27 cellular contexts compared by ENCODE assay signal in the genomic region with DNA sequence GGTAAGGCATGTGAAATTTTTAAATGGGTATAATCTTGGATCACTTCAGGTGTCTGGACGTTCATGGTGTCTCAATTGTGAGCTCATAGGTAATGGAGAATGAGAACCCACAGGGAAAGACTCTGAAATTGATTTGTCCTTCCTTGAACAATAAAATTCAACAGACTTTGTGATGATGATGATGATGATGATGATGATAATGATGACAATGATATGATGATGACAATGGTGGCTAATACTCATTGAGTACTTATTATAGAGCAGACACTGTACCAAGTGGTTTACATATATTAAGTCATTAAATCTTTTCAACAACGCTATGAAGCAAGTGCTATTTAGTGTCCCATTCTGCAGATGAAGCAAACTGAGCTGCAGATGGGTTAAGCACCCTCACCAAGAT.
"Had no signal": no experiment of that assay in that cellular context is flagged by ENCODE, and none has a peak within 500 bp of the region (broad histone marks: within the 10 kb centered on the region; RNA-seq: fewer than 3 reads in every experiment).

No MANE protein-coding gene starts in this region.

- H3K9me3 ChIP-seq: stomach, suprapubic skin, testis, thoracic aorta, thyroid gland, tibial artery, transverse colon, upper lobe of left lung, upper lobe of right lung, uterus, vagina had no signal

- FAIRE-seq: urothelium cell line had no signal

- H3K27ac ChIP-seq: stomach, suprapubic skin, testis, thoracic aorta, thyroid gland, tibial artery, tibial nerve, transverse colon, upper lobe of left lung, upper lobe of right lung, uterus, vagina had no signal

- H3K27me3 ChIP-seq: stomach, suprapubic skin, testis, thyroid gland, tibial artery, tibial nerve, transverse colon, upper lobe of left lung, upper lobe of right lung, uterus, vagina had no signal

- H3K4me1 ChIP-seq: stomach, suprapubic skin, testis, thyroid gland, tibial artery, tibial nerve, transverse colon, upper lobe of left lung, upper lobe of right lung, uterus, vagina had no signal

- ATAC-seq: stimulated activated effector memory CD8-positive, alpha-beta T cell treated with anti-CD3 and anti-CD28 coated beads, Interleukin-12 subunit alpha, Interleukin-12 subunit beta, amount 100 ng/mL, for 72 hours; stimulated activated memory B cell treated with anti-CD40 and anti-IgM and Interleukin-4, amounts not matched to agents 10 μg/mL and 1 μg/mL and 100 μg/mL, for 72 hours; stimulated activated naive B cell treated with anti-CD40 and anti-IgM and Interleukin-4, amounts not matched to agents 10 μg/mL and 1 μg/mL and 100 μg/mL, for 72 hours; stimulated activated naive CD8-positive, alpha-beta T cell treated with anti-CD3 and anti-CD28 coated beads, Interleukin-15, amount 100 ng/mL, for 72 hours; stimulated activated naive CD8-positive, alpha-beta T cell treated with anti-CD3 and anti-CD28 coated beads, Interleukin-15, Interleukin-2, amounts not matched to agents 100 U/mL and 50 U/mL, for 24 hours; upper lobe of right lung had no signal

- H3K36me3 ChIP-seq: stomach, suprapubic skin, thoracic aorta, thyroid gland, tibial artery, tibial nerve, transverse colon, upper lobe of left lung, upper lobe of right lung, uterus, vagina had no signal

- DNase-seq: stimulated activated CD4-positive, alpha-beta T cell treated with anti-CD3 and anti-CD28 coated beads, Interleukin-2, amount 100 ng/mL, for 48 hours; stimulated activated CD4-positive, alpha-beta T cell treated with anti-CD3 and anti-CD28 coated beads, Interleukin-4, amount 100 ng/mL, for 1 hour; stimulated activated CD4-positive, alpha-beta T cell treated with anti-CD3 and anti-CD28 coated beads, Interleukin-4, amount 100 ng/mL, for 24 hours; stimulated activated CD4-positive, alpha-beta T cell treated with anti-CD3 and anti-CD28 coated beads, Interleukin-4, amount 100 ng/mL, for 4 hours; stimulated activated CD8-positive, alpha-beta memory T cell treated with anti-CD3 and anti-CD28 coated beads, Interleukin-4, amount 100 ng/mL, for 48 hours; stimulated activated naive B cell treated with anti-CD40 and anti-IgM and Interleukin-4, amounts not matched to agents 10 μg/mL and 1 μg/mL and 100 μg/mL, for 72 hours; stimulated activated naive CD4-positive, alpha-beta T cell; stimulated activated naive CD4-positive, alpha-beta T cell treated with Interleukin-2 at 50 U/mL for 16 hours; stimulated activated naive CD8-positive, alpha-beta T cell treated with anti-CD3 and anti-CD28 coated beads, Interleukin-15, amount 100 ng/mL, for 72 hours; stimulated activated naive CD8-positive, alpha-beta T cell treated with anti-CD3 and anti-CD28 coated beads, Interleukin-15, Interleukin-2, amounts not matched to agents 100 U/mL and 50 U/mL, for 24 hours; stomach; substantia nigra; testis; thyroid gland; tibial artery; transverse colon; trophoblast cell; upper lobe of left lung; upper lobe of right lung; uterus had no signal

- H3K4me3 ChIP-seq: stomach, suprapubic skin, testis, thoracic aorta, thyroid gland, tibial artery, tibial nerve, transverse colon, upper lobe of left lung, upper lobe of right lung, uterus, vagina had no signal
